In genomic region chr1:30475201-30475600, GRCh38 we compare ENCODE assay signal across 29 cellular contexts.
"Had no signal": no experiment of that assay in that cellular context is flagged by ENCODE, and none has a peak within 500 bp of the region (broad histone marks: within the 10 kb centered on the region; RNA-seq: fewer than 3 reads in every experiment).

No MANE protein-coding gene starts in this region.

- H3K36me3 ChIP-seq: brain microvascular endothelial cell, WERI-Rb-1 had no signal

- H3K36me3 Mint-ChIP-seq: activated naive CD8-positive, alpha-beta T cell; T-cell had no signal

- H3K27me3 ChIP-seq: brain microvascular endothelial cell had no signal

- H3K9me3 Mint-ChIP-seq: activated B cell treated with CpG ODN at 0.5 μM for 24 hours; activated T-cell treated with anti-CD3 and anti-CD28 coated beads, Interleukin-2, amount 50 U/mL, for 24 hours; central memory CD8-positive, alpha-beta T cell; T-cell; T-helper 1 cell treated with Interleukin-12 subunit alpha and Interleukin-12 subunit beta and Interleukin-4 antibody, amounts not matched to agents 30 μg/mL and 1 μg/mL, for 36 hours; T-helper 2 cell treated with Interferon-gamma antibody and Interleukin-4, amounts not matched to agents 5 μg/mL and 100 μg/mL, for 36 hours had no signal

- H3K27ac Mint-ChIP-seq: activated B cell treated with CpG ODN at 0.5 μM for 24 hours; activated CD8-positive, alpha-beta T cell treated with anti-CD3 and anti-CD28 coated beads, Interleukin-2, amount 10 ng/mL, durations not matched to agents 7 days and 5 days; activated naive CD8-positive, alpha-beta T cell; activated T-cell treated with anti-CD3 and anti-CD28 coated beads, Interleukin-2, amount 50 U/mL, for 24 hours; activated T-cell treated with anti-CD3 and anti-CD28 coated beads, Interleukin-2, amount 50 U/mL, for 72 hours; dendritic cell treated with granulocyte-macrophage colony-stimulating factor and Interleukin-4, amounts not matched to agents 40 ng/mL and 50 ng/mL, for 4 days; endodermal cell; T-cell; T-helper 1 cell treated with Interleukin-12 subunit alpha and Interleukin-12 subunit beta and Interleukin-4 antibody, amounts not matched to agents 30 μg/mL and 1 μg/mL, for 36 hours; T-helper 2 cell treated with Interferon-gamma antibody and Interleukin-4, amounts not matched to agents 5 μg/mL and 100 μg/mL, for 36 hours had no signal

- H3K4me1 Mint-ChIP-seq: activated B cell treated with CpG ODN at 0.5 μM for 24 hours; central memory CD8-positive, alpha-beta T cell; endodermal cell; T-cell had no signal

- H3K4me3 Mint-ChIP-seq: activated B cell treated with CpG ODN at 0.5 μM for 24 hours; activated CD8-positive, alpha-beta T cell treated with anti-CD3 and anti-CD28 coated beads, Interleukin-2, amount 10 ng/mL, durations not matched to agents 7 days and 5 days; activated naive CD8-positive, alpha-beta T cell; activated T-cell treated with anti-CD3 and anti-CD28 coated beads, Interleukin-2, amount 50 U/mL, for 24 hours; activated T-cell treated with anti-CD3 and anti-CD28 coated beads, Interleukin-2, amount 50 U/mL, for 72 hours; central memory CD8-positive, alpha-beta T cell; dendritic cell treated with granulocyte-macrophage colony-stimulating factor and Interleukin-4, amounts not matched to agents 40 ng/mL and 50 ng/mL, for 4 days; endodermal cell; T-cell; T-helper 1 cell treated with Interleukin-12 subunit alpha and Interleukin-12 subunit beta and Interleukin-4 antibody, amounts not matched to agents 30 μg/mL and 1 μg/mL, for 36 hours; T-helper 2 cell treated with Interferon-gamma antibody and Interleukin-4, amounts not matched to agents 5 μg/mL and 100 μg/mL, for 36 hours had no signal

- DNase-seq: activated B cell treated with CpG ODN at 0.5 μM for 24 hours; activated CD4-positive, alpha-beta T cell treated with anti-CD3 and anti-CD28 coated beads for 48 hours; activated CD4-positive, alpha-beta T cell treated with anti-CD3 and anti-CD28 coated beads, Interleukin-2, amount 50 U/mL, for 1 hour; activated CD4-positive, alpha-beta T cell treated with anti-CD3 and anti-CD28 coated beads, Interleukin-2, amount 50 U/mL, for 48 hours; activated CD8-positive, alpha-beta T cell treated with anti-CD3 and anti-CD28 coated beads, Interleukin-2, amount 10 ng/mL, durations not matched to agents 7 days and 5 days; activated gamma-delta T cell; activated naive CD4-positive, alpha-beta T cell treated with anti-CD3 and anti-CD28 coated beads, Interleukin-2, amount 50 U/mL, for 16 hours; activated naive CD4-positive, alpha-beta T cell treated with Interleukin-2 at 50 U/mL for 16 hours; activated T-cell treated with anti-CD3 and anti-CD28 coated beads for 4 hours; activated T-cell treated with anti-CD3 and anti-CD28 coated beads, Interleukin-2, amount 50 U/mL, for 72 hours; amniotic stem cell; brain microvascular endothelial cell; dorsolateral prefrontal cortex; effector memory CD4-positive, alpha-beta T cell; endodermal cell; foreskin fibroblast; SW 1271; T-cell; T1000; WERI-Rb-1 had no signal

- H3K4me3 ChIP-seq: coronary artery, dorsolateral prefrontal cortex had no signal

- H3K27me3 Mint-ChIP-seq: activated naive CD8-positive, alpha-beta T cell; central memory CD8-positive, alpha-beta T cell had no signal

- H3K27ac ChIP-seq: brain microvascular endothelial cell, coronary artery, dorsolateral prefrontal cortex, WERI-Rb-1 had no signal

- ATAC-seq: activated CD4-positive, CD25-positive, alpha-beta regulatory T cell treated with anti-CD3 and anti-CD28 coated beads, Interleukin-2, amount 50 U/mL, for 24 hours; activated CD8-positive, alpha-beta T cell treated with anti-CD3 and anti-CD28 coated beads, Interleukin-2, amount 10 ng/mL, durations not matched to agents 7 days and 5 days; activated T-cell treated with anti-CD3 and anti-CD28 coated beads, Interleukin-2, amount 50 U/mL, for 72 hours; esophagus mucosa; T-cell had no signal
